Comparison of ENCODE assay signal across 21 cellular contexts in the genomic region with DNA sequence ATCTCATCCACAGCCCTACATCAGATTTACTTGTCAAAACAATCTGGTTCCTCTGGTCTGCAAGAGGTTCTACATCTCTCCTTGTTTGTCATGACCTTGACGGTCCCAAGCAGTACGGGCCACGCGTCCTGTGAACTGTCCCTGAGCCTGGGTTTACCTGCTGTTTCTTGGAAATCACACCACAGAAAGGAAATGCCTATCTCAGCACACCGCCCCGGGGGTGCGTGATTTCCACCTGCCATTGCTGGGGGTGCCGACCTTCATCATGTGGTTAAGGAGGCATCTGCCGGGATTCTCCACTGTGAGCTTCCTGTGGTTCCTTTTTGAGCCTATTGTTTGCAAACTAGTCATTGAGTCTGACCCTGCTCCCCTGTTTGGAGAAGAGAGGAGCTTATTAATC.
"Had no signal": no experiment of that assay in that cellular context is flagged by ENCODE, and none has a peak within 500 bp of the region (broad histone marks: within the 10 kb centered on the region; RNA-seq: fewer than 3 reads in every experiment).

No MANE protein-coding gene starts in this region.

- DNase-seq: activated CD4-positive, alpha-beta T cell treated with anti-CD3 and anti-CD28 coated beads for 48 hours; activated CD4-positive, alpha-beta T cell treated with anti-CD3 and anti-CD28 coated beads, Interleukin-2, amount 50 U/mL, for 48 hours; activated CD4-positive, CD25-positive, alpha-beta regulatory T cell treated with anti-CD3 and anti-CD28 coated beads, Interleukin-2, amount 50 U/mL, for 72 hours; activated CD8-positive, alpha-beta memory T cell treated with anti-CD3 and anti-CD28 coated beads, Interleukin-2, amount 10 ng/mL, durations not matched to agents 7 days and 5 days; activated gamma-delta T cell; activated naive CD4-positive, alpha-beta T cell treated with anti-CD3 and anti-CD28 coated beads for 36 hours; activated naive CD8-positive, alpha-beta T cell treated with anti-CD3 and anti-CD28 coated beads for 36 hours; activated T-cell treated with anti-CD3 and anti-CD28 coated beads, Interleukin-2, amount 50 U/mL, for 24 hours; caudate nucleus; NCI-H1092; NCI-H1417 treated with DMSO at 0.1 percent for 48 hours; NCI-H187; NCI-H2081; NCI-H526; NCI-H82; Peyer's patch; SHP77 had no signal

- H3K27me3 ChIP-seq: Peyer's patch had no signal

- H3K4me1 ChIP-seq: Peyer's patch had no signal

- H3K36me3 Mint-ChIP-seq: activated CD8-positive, alpha-beta memory T cell treated with anti-CD3 and anti-CD28 coated beads, Interleukin-2, amount 10 ng/mL, durations not matched to agents 7 days and 5 days; activated naive CD8-positive, alpha-beta T cell treated with anti-CD3 and anti-CD28 coated beads for 36 hours had no signal

- H3K9me3 Mint-ChIP-seq: activated naive CD8-positive, alpha-beta T cell treated with anti-CD3 and anti-CD28 coated beads for 36 hours; activated T-cell treated with anti-CD3 and anti-CD28 coated beads, Interleukin-2, amount 50 U/mL, for 24 hours; activated T-helper 1 cell treated with anti-CD3 and anti-CD28 coated beads, Interleukin-12 subunit alpha, Interleukin-12 subunit beta, Interleukin-2, Interleukin-4 antibody, amounts not matched to agents 30 ng/mL and 10 ng/mL and 1 ng/mL, durations not matched to agents 14 hours and 24 hours and 36 hours; T-helper 1 cell treated with Interleukin-12 subunit alpha and Interleukin-12 subunit beta and Interleukin-4 antibody, amounts not matched to agents 30 μg/mL and 1 μg/mL, for 36 hours had no signal

- H3K4me3 Mint-ChIP-seq: activated CD8-positive, alpha-beta memory T cell treated with anti-CD3 and anti-CD28 coated beads, Interleukin-2, amount 10 ng/mL, durations not matched to agents 7 days and 5 days; activated naive CD4-positive, alpha-beta T cell treated with anti-CD3 and anti-CD28 coated beads for 36 hours; activated naive CD8-positive, alpha-beta T cell treated with anti-CD3 and anti-CD28 coated beads for 36 hours; activated T-cell treated with anti-CD3 and anti-CD28 coated beads, Interleukin-2, amount 50 U/mL, for 24 hours; activated T-helper 1 cell treated with anti-CD3 and anti-CD28 coated beads, Interleukin-12 subunit alpha, Interleukin-12 subunit beta, Interleukin-2, Interleukin-4 antibody, amounts not matched to agents 30 ng/mL and 10 ng/mL and 1 ng/mL, durations not matched to agents 14 hours and 24 hours and 36 hours; T-helper 1 cell treated with Interleukin-12 subunit alpha and Interleukin-12 subunit beta and Interleukin-4 antibody, amounts not matched to agents 30 μg/mL and 1 μg/mL, for 36 hours had no signal

- H3K27me3 Mint-ChIP-seq: activated CD8-positive, alpha-beta memory T cell treated with anti-CD3 and anti-CD28 coated beads, Interleukin-2, amount 10 ng/mL, durations not matched to agents 7 days and 5 days had no signal

- ATAC-seq: activated CD8-positive, alpha-beta memory T cell treated with anti-CD3 and anti-CD28 coated beads, Interleukin-2, amount 10 ng/mL, durations not matched to agents 7 days and 5 days had no signal

- H3K27ac ChIP-seq: KMS-11, Peyer's patch, RWPE1 had no signal

- H3K4me1 Mint-ChIP-seq: activated CD8-positive, alpha-beta memory T cell treated with anti-CD3 and anti-CD28 coated beads, Interleukin-2, amount 10 ng/mL, durations not matched to agents 7 days and 5 days; activated naive CD8-positive, alpha-beta T cell treated with anti-CD3 and anti-CD28 coated beads for 36 hours had no signal

- H3K36me3 ChIP-seq: Peyer's patch had no signal

- H3K4me3 ChIP-seq: Peyer's patch had no signal

- H3K27ac Mint-ChIP-seq: activated CD8-positive, alpha-beta memory T cell treated with anti-CD3 and anti-CD28 coated beads, Interleukin-2, amount 10 ng/mL, durations not matched to agents 7 days and 5 days; activated naive CD4-positive, alpha-beta T cell treated with anti-CD3 and anti-CD28 coated beads for 36 hours; activated naive CD8-positive, alpha-beta T cell treated with anti-CD3 and anti-CD28 coated beads for 36 hours; activated T-cell treated with anti-CD3 and anti-CD28 coated beads, Interleukin-2, amount 50 U/mL, for 24 hours; activated T-helper 1 cell treated with anti-CD3 and anti-CD28 coated beads, Interleukin-12 subunit alpha, Interleukin-12 subunit beta, Interleukin-2, Interleukin-4 antibody, amounts not matched to agents 30 ng/mL and 10 ng/mL and 1 ng/mL, durations not matched to agents 14 hours and 24 hours and 36 hours; T-helper 1 cell treated with Interleukin-12 subunit alpha and Interleukin-12 subunit beta and Interleukin-4 antibody, amounts not matched to agents 30 μg/mL and 1 μg/mL, for 36 hours had no signal

- H3K9me3 ChIP-seq: Peyer's patch had no signal
